In genomic region chr2:240205348-240205747, GRCh38 we compare ENCODE assay signal across 9 cellular contexts.
A peak's percentile ranks its signal among the peaks of the same experiment; 100 is the strongest.
DNase-seq lines count a peak whose midpoint lies in the region; ATAC-seq and TF ChIP-seq lines count a peak whose summit lies in the region.
"Had no signal": no experiment of that assay in that cellular context is flagged by ENCODE, and none has a peak within 500 bp of the region (broad histone marks: within the 10 kb centered on the region; RNA-seq: fewer than 3 reads in every experiment).

No MANE protein-coding gene starts in this region.

- H3K27me3 ChIP-seq in adipocyte (replicated peaks; ENCODE audit: control insufficient read depth, insufficient read depth, low read length) = peaks cover 41% of the 10 kb centered on the region
- H3K27me3 ChIP-seq: dorsolateral prefrontal cortex had no signal

- H3K27me3 Mint-ChIP-seq in natural killer cell treated with Interleukin-12 subunit alpha and Interleukin-12 subunit beta and Interleukin-15 and Interleukin-18, amount 100 ng/mL, for 72 hours = peaks cover 18 to 19% of the 10 kb centered on the region in 2 donors

- no peak overlapping the region for H3K4me3 Mint-ChIP-seq in natural killer cell treated with Interleukin-12 subunit alpha and Interleukin-12 subunit beta and Interleukin-15 and Interleukin-18, amount 100 ng/mL, for 72 hours

- H3K9ac ChIP-seq in adipocyte (ENCODE audit: low read length) = no peak overlapping the region

- TF ChIP-seq CTCF in GM20000 (IDR thresholded peaks at IDR 0.05; ENCODE audit: extremely low read depth, missing control alignments) = no peak

- H3K36me3 Mint-ChIP-seq in natural killer cell treated with Interleukin-12 subunit alpha and Interleukin-12 subunit beta and Interleukin-15 and Interleukin-18, amount 100 ng/mL, for 72 hours = peaks cover 6% of the 10 kb centered on the region

- peak overlapping the region in 1 of 2 donors; percentile 40 for H3K27ac Mint-ChIP-seq in natural killer cell treated with Interleukin-12 subunit alpha and Interleukin-12 subunit beta and Interleukin-15 and Interleukin-18, amount 100 ng/mL, for 72 hours

- ATAC-seq in natural killer cell treated with Interleukin-12 subunit alpha and Interleukin-12 subunit beta and Interleukin-15 and Interleukin-18, amount 100 ng/mL, for 72 hours = peak; percentile 77 to 85
- ATAC-seq in GM18907 (IDR thresholded peaks at IDR 0.05; ENCODE audit: unreplicated experiment) (no peak), GM19324 (IDR thresholded peaks at IDR 0.05; ENCODE audit: low FRiP score, unreplicated experiment) (no peak), HG02642 (IDR thresholded peaks at IDR 0.05; ENCODE audit: poor library complexity, unreplicated experiment) (no peak)

- no peaks in the 10 kb centered on the region for H3K4me1 ChIP-seq in adipocyte (ENCODE audit: control insufficient read depth, insufficient read depth, low read length)

- H3K9me3 ChIP-seq in adipocyte (ENCODE audit: control insufficient read depth, low read length) = peaks cover 12% of the 10 kb centered on the region

- H3K4me3 ChIP-seq in adipocyte (ENCODE audit: low read length) = no peak overlapping the region
- H3K4me3 ChIP-seq: dorsolateral prefrontal cortex had no signal

- DNase-seq in 8988T (peak; percentile 54), HT1080 (ENCODE audit: low read depth) (peak; percentile 79), adipocyte (ENCODE audit: low read depth) (peak; percentile 36), GM20000 (ENCODE audit: low spot score) (no peak)
- DNase-seq in natural killer cell treated with Interleukin-12 subunit alpha and Interleukin-12 subunit beta and Interleukin-15 and Interleukin-18, amount 100 ng/mL, for 72 hours (ENCODE audit: low spot score) = no peak

- no peaks in the 10 kb centered on the region for H3K36me3 ChIP-seq in adipocyte (ENCODE audit: control insufficient read depth, insufficient read depth, low read length, severe bottlenecking)

- H3K9me3 Mint-ChIP-seq in natural killer cell treated with Interleukin-12 subunit alpha and Interleukin-12 subunit beta and Interleukin-15 and Interleukin-18, amount 100 ng/mL, for 72 hours = no peaks in the 10 kb centered on the region

- H3K4me1 Mint-ChIP-seq in natural killer cell treated with Interleukin-12 subunit alpha and Interleukin-12 subunit beta and Interleukin-15 and Interleukin-18, amount 100 ng/mL, for 72 hours (ENCODE audit: low read depth in 2 of 2) = peaks cover 14 to 19% of the 10 kb centered on the region in 2 donors

Comparison
In these comparisons a context has a peak if more than half of its experiments do, and no peak if none do; other contexts are left out.
1. DNase-seq: peak in 8988T (single experiment), HT1080 (single experiment) and adipocyte (single experiment); none in natural killer cell treated with Interleukin-12 subunit alpha and Interleukin-12 subunit beta and Interleukin-15 and Interleukin-18, amount 100 ng/mL, for 72 hours (single experiment) and GM20000 (single experiment).
2. ATAC-seq: peak in natural killer cell treated with Interleukin-12 subunit alpha and Interleukin-12 subunit beta and Interleukin-15 and Interleukin-18, amount 100 ng/mL, for 72 hours (2 of 2); none in GM18907 (single experiment), GM19324 (single experiment) and HG02642 (single experiment).